ENCODE assay signal across 8 cellular contexts in genomic region chr16:86805210-86805609, GRCh38.
"Had no signal": no experiment of that assay in that cellular context is flagged by ENCODE, and none has a peak within 500 bp of the region (broad histone marks: within the 10 kb centered on the region; RNA-seq: fewer than 3 reads in every experiment).

No MANE protein-coding gene starts in this region.

- H3K9me3 ChIP-seq: HAP-1 had no signal

- H3K4me3 ChIP-seq: GM23248, HAP-1 had no signal

- H3K9ac ChIP-seq: GM23248 had no signal

- DNase-seq: GM23248, GOT3, H7, HFFc6 had no signal

- H3K27ac ChIP-seq: GM23248, HL-60 had no signal

- H3K4me1 ChIP-seq: HAP-1 had no signal

- H2AFZ ChIP-seq: GM23248 had no signal

- ATAC-seq: HCT116, HepG2 had no signal

- H3K36me3 ChIP-seq: HAP-1 had no signal
